In genomic region chr18:77133920-77134496, GRCh38 we compare ENCODE assay signal across 8 cellular contexts. TPM values are rescaled to one million over a fixed set of nuclear protein-coding genes. Genes with fewer than 3 reads are reported as not detected.
DNase-seq lines count a peak whose midpoint lies in the region; ATAC-seq and TF ChIP-seq lines count a peak whose summit lies in the region.

No MANE protein-coding gene starts in this region.

- H3K4me1 ChIP-seq in neural progenitor cell: peaks cover 10% of the 10 kb centered on the region

- intact Hi-C loops in activated CD4-positive, alpha-beta T cell treated with anti-CD3 and anti-CD28 coated beads for 36 hours (cut with DNase I, micrococcal nuclease): loop anchor here in 1 of 2 experiments (2.0 to 5.0 kb wide), 3 partner anchors 71 to 312 kb away; partner anchors contain the start of gene ZNF236

- no peaks in the 10 kb centered on the region for H3K36me3 ChIP-seq in neural progenitor cell

- ATAC-seq in activated CD4-positive, alpha-beta T cell treated with anti-CD3 and anti-CD28 coated beads for 36 hours: peak; percentile 16
- ATAC-seq in GM21619 (IDR thresholded peaks at IDR 0.05; ENCODE audit: unreplicated experiment): no peak

- peak overlapping the region; percentile 18 for H3K4me3 Mint-ChIP-seq in activated CD4-positive, alpha-beta T cell treated with anti-CD3 and anti-CD28 coated beads for 36 hours
- peak overlapping the region in 4 of 5 experiments; percentile 61 to 91 (median 78) for H3K4me3 Mint-ChIP-seq in brain
- peak overlapping the region; percentile 76 for H3K4me3 Mint-ChIP-seq in neural progenitor cell

- DNase-seq in activated CD4-positive, alpha-beta T cell treated with anti-CD3 and anti-CD28 coated beads for 36 hours: peak; percentile 56
- DNase-seq in activated CD4-positive, alpha-beta T cell treated with anti-CD3 and anti-CD28 coated beads, Interleukin-2, amount 50 U/mL, for 4 hours: no peak
- peak; percentile 40 for DNase-seq in NCI-H510A treated with DMSO at 0.1 percent for 48 hours (lab: John Stamatoyannopoulos, UW)
- DNase-seq in neural progenitor cell (ENCODE audit: low spot score): peak; percentile 40
- no peak for DNase-seq in inferior parietal cortex (ENCODE audit: extremely low spot score)
- DNase-seq in DMS79 treated with DMSO at 0.1 percent for 48 hours (lab: John Stamatoyannopoulos, UW): no peak

- H3K27me3 ChIP-seq in neural progenitor cell: peaks cover 67% of the 10 kb centered on the region

- H3F3A ChIP-seq in neural progenitor cell (ENCODE audit: low read depth): peaks cover 16% of the 10 kb centered on the region

- no peaks in the 10 kb centered on the region for H3K9me3 Mint-ChIP-seq in activated CD4-positive, alpha-beta T cell treated with anti-CD3 and anti-CD28 coated beads for 36 hours (ENCODE audit: low read depth)
- H3K9me3 Mint-ChIP-seq in brain: peaks cover 0 to 14% (median 7%) of the 10 kb centered on the region in 5 experiments
- no peaks in the 10 kb centered on the region for H3K9me3 Mint-ChIP-seq in neural progenitor cell

- no peak overlapping the region for H2AFZ ChIP-seq in neural progenitor cell (replicated peaks)

- no peaks in the 10 kb centered on the region for H3K27me3 Mint-ChIP-seq in activated CD4-positive, alpha-beta T cell treated with anti-CD3 and anti-CD28 coated beads for 36 hours
- H3K27me3 Mint-ChIP-seq in brain (peaks cover 64% of the 10 kb centered on the region), neural progenitor cell (ENCODE audit: insufficient read depth, low read depth) (peaks cover 45% of the 10 kb centered on the region)

- H3K4me2 ChIP-seq in neural progenitor cell: no peak overlapping the region

- peaks cover 37% of the 10 kb centered on the region for H3K4me1 Mint-ChIP-seq in activated CD4-positive, alpha-beta T cell treated with anti-CD3 and anti-CD28 coated beads for 36 hours
- H3K4me1 Mint-ChIP-seq in brain (peaks cover 42% of the 10 kb centered on the region), neural progenitor cell (peaks cover 13% of the 10 kb centered on the region)

- peaks cover 4% of the 10 kb centered on the region for H4K20me1 ChIP-seq in neural progenitor cell (ENCODE audit: low read depth)

- H3K36me3 Mint-ChIP-seq in activated CD4-positive, alpha-beta T cell treated with anti-CD3 and anti-CD28 coated beads for 36 hours (ENCODE audit: low read depth): peaks cover 22% of the 10 kb centered on the region
- H3K36me3 Mint-ChIP-seq in brain: peaks cover 4% of the 10 kb centered on the region
- no peaks in the 10 kb centered on the region for H3K36me3 Mint-ChIP-seq in neural progenitor cell

- H3K79me2 ChIP-seq in neural progenitor cell (ENCODE audit: low read depth): no peaks in the 10 kb centered on the region

- H3K9ac ChIP-seq in neural progenitor cell: no peak overlapping the region

- H3K27ac ChIP-seq in neural progenitor cell: no peak overlapping the region

- TF ChIP-seq CTCF in brain (conservative IDR thresholded peaks at IDR 0.05) (no peak), neural progenitor cell (IDR thresholded peaks at IDR 0.05) (no peak)

- CTCF ChIA-PET in activated CD4-positive, alpha-beta T cell treated with anti-CD3 and anti-CD28 coated beads for 36 hours (lab: Charles Lee): interaction anchor here (0.8 to 2.4 kb wide), 4 partner anchors 17 to 344 kb away, joined by 3 to 7 read pairs (median 4); no protein-coding TSS in a partner anchor

- H3K4me3 ChIP-seq in neural progenitor cell: no peak overlapping the region

- H3K27ac Mint-ChIP-seq in activated CD4-positive, alpha-beta T cell treated with anti-CD3 and anti-CD28 coated beads for 36 hours: no peak overlapping the region
- H3K27ac Mint-ChIP-seq in brain (peak overlapping the region in 2 of 5 experiments; percentile 74 to 89), neural progenitor cell (no peak overlapping the region)

- POLR2A ChIA-PET in activated CD4-positive, alpha-beta T cell treated with anti-CD3 and anti-CD28 coated beads for 36 hours (lab: Charles Lee): no interaction called here

- H3K9me3 ChIP-seq in neural progenitor cell (ENCODE audit: low read depth): no peaks in the 10 kb centered on the region

RNA-seq across cellular contexts. Expression of gene MBP, which starts 1.4 kb away (rescaled TPM):
- total RNA-seq in activated CD4-positive, alpha-beta T cell treated with anti-CD3 and anti-CD28 coated beads for 36 hours: 10 to 100 TPM; 47.0 to 65.7 TPM
- polyA plus RNA-seq in brain (ENCODE audit: insufficient read depth, low read depth, low replicate concordance): 8,940 TPM
- 0.64 and 2.1 TPM in 2 replicates for total RNA-seq in neural progenitor cell (ENCODE audit: low replicate concordance)

Comparison
In these comparisons a context has a peak if more than half of its experiments do, and no peak if none do; other contexts are left out.
1. DNase-seq: peak in activated CD4-positive, alpha-beta T cell treated with anti-CD3 and anti-CD28 coated beads for 36 hours (single experiment), NCI-H510A treated with DMSO at 0.1 percent for 48 hours (single experiment) and neural progenitor cell (single experiment); none in activated CD4-positive, alpha-beta T cell treated with anti-CD3 and anti-CD28 coated beads, Interleukin-2, amount 50 U/mL, for 4 hours (0 of 2), inferior parietal cortex (single experiment) and DMS79 treated with DMSO at 0.1 percent for 48 hours (single experiment).
2. H3K4me3 Mint-ChIP-seq: peak in every context shown above with its lines; median percentile 78 in brain; 76 in neural progenitor cell; 18 in activated CD4-positive, alpha-beta T cell treated with anti-CD3 and anti-CD28 coated beads for 36 hours.
3. RNA of gene MBP, which starts 1.4 kb away (total RNA-seq): 47.0 to 65.7 TPM in activated CD4-positive, alpha-beta T cell treated with anti-CD3 and anti-CD28 coated beads for 36 hours; 0.64 to 2.1 TPM in neural progenitor cell; every median in the first group is over 10 times any median in the second.